ENCODE assay signal across 1 cellular context in the genomic region with DNA sequence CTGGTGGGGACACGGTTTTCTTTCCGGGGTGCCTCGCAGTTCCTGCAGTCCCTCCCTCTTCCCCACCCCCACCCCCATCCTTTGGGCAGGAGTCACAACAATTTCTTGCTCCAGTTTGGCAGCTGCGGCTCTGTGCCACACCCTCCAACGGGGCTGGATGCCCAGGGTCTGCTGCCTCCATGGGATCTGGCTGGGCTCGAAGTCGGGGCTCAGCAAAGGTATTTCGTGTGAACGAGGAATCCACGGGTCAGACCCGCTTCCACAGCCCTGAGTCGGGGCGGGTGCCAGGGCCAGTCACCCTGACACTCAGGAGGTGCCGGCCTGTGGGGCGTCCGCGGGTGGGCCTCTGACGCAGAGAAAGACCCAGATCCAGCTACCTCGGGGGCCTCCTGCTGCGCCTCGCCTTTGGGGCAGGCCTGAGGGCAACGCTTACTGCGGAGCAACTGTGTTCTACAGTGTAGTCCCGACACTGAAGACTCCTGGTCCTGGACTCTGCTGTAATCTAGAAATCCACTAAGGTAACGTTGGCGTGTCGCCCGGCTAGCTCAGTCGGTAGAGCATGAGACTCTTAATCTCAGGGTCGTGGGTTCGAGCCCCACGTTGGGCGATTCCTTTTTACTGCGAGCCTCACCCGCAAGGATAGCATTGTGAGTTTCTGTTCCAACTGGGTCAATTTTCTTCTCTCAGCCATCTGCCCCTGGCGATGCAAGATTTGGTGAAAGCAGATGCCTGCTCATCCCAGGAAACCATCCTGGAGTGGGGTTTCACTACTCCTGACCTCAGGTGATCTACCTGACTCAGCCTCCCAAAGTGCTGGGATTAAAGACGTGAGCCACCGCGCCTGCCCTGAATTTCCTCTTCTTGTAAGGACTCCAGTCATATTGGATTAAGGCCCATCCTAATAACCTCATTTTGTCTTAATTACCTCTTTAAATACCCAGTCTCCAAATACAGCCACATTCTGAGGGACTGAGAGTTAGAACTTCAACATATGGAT.
TF ChIP-seq lines count a peak whose summit lies in the region.

No MANE protein-coding gene starts in this region.

TF ChIP-seq in HepG2, 621 proteins besides CTCF, POLR2A, EP300 and RAD21 (continued from another document and continues in another):
- TF ChIP-seq, protein P1, sequence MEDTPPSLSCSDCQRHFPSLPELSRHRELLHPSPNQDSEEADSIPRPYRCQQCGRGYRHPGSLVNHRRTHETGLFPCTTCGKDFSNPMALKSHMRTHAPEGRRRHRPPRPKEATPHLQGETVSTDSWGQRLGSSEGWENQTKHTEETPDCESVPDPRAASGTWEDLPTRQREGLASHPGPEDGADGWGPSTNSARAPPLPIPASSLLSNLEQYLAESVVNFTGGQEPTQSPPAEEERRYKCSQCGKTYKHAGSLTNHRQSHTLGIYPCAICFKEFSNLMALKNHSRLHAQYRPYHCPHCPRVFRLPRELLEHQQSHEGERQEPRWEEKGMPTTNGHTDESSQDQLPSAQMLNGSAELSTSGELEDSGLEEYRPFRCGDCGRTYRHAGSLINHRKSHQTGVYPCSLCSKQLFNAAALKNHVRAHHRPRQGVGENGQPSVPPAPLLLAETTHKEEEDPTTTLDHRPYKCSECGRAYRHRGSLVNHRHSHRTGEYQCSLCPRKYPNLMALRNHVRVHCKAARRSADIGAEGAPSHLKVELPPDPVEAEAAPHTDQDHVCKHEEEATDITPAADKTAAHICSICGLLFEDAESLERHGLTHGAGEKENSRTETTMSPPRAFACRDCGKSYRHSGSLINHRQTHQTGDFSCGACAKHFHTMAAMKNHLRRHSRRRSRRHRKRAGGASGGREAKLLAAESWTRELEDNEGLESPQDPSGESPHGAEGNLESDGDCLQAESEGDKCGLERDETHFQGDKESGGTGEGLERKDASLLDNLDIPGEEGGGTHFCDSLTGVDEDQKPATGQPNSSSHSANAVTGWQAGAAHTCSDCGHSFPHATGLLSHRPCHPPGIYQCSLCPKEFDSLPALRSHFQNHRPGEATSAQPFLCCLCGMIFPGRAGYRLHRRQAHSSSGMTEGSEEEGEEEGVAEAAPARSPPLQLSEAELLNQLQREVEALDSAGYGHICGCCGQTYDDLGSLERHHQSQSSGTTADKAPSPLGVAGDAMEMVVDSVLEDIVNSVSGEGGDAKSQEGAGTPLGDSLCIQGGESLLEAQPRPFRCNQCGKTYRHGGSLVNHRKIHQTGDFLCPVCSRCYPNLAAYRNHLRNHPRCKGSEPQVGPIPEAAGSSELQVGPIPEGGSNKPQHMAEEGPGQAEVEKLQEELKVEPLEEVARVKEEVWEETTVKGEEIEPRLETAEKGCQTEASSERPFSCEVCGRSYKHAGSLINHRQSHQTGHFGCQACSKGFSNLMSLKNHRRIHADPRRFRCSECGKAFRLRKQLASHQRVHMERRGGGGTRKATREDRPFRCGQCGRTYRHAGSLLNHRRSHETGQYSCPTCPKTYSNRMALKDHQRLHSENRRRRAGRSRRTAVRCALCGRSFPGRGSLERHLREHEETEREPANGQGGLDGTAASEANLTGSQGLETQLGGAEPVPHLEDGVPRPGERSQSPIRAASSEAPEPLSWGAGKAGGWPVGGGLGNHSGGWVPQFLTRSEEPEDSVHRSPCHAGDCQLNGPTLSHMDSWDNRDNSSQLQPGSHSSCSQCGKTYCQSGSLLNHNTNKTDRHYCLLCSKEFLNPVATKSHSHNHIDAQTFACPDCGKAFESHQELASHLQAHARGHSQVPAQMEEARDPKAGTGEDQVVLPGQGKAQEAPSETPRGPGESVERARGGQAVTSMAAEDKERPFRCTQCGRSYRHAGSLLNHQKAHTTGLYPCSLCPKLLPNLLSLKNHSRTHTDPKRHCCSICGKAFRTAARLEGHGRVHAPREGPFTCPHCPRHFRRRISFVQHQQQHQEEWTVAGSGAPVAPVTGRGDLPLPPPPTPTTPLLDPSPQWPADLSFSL (CRISPR knock-in tag; IDR thresholded peaks at IDR 0.05), result no peak
- TF ChIP-seq, protein P2, sequence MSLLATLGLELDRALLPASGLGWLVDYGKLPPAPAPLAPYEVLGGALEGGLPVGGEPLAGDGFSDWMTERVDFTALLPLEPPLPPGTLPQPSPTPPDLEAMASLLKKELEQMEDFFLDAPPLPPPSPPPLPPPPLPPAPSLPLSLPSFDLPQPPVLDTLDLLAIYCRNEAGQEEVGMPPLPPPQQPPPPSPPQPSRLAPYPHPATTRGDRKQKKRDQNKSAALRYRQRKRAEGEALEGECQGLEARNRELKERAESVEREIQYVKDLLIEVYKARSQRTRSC (CRISPR knock-in tag; IDR thresholded peaks at IDR 0.05; ENCODE audit: low read depth), result no peak
- TF ChIP-seq TCF7 (IDR thresholded peaks at IDR 0.05; ENCODE audit: low read depth) (no peak), ZNF432 (CRISPR knock-in tag; IDR thresholded peaks at IDR 0.05; ENCODE audit: borderline replicate concordance) (no peak), ZNF792 (CRISPR knock-in tag; IDR thresholded peaks at IDR 0.05) (no peak), ZMAT3 (CRISPR knock-in tag; conservative IDR thresholded peaks at IDR 0.05) (no peak), KDM6A (CRISPR knock-in tag; IDR thresholded peaks at IDR 0.05; ENCODE audit: low read depth) (no peak), ZFP91 (CRISPR knock-in tag; IDR thresholded peaks at IDR 0.05; ENCODE audit: borderline replicate concordance) (peak; percentile 51; the same call in 1 of the 2 replicates), SMC3 (IDR thresholded peaks at IDR 0.05; ENCODE audit: low read length) (no peak), FOXP1 (IDR thresholded peaks at IDR 0.05) (no peak), FOXP1 (CRISPR knock-in tag; IDR thresholded peaks at IDR 0.05) (no peak), FOXM1 (CRISPR knock-in tag; IDR thresholded peaks at IDR 0.05) (no peak), IKZF1 (IDR thresholded peaks at IDR 0.05) (no peak), U2AF2 (IDR thresholded peaks at IDR 0.05; ENCODE audit: low read depth, low read length) (no peak), MEIS1 (CRISPR knock-in tag; IDR thresholded peaks at IDR 0.05; ENCODE audit: borderline replicate concordance) (no peak), ZFP36L1 (CRISPR knock-in tag; IDR thresholded peaks at IDR 0.05) (no peak), HMGA1 (CRISPR knock-in tag; conservative IDR thresholded peaks at IDR 0.05) (no peak), ZNF446 (CRISPR knock-in tag; IDR thresholded peaks at IDR 0.05) (no peak), IKZF4 (CRISPR knock-in tag; IDR thresholded peaks at IDR 0.05; ENCODE audit: borderline replicate concordance, low read depth, not compliant biosample characterization) (no peak), ZHX2 (IDR thresholded peaks at IDR 0.05; ENCODE audit: low read depth) (no peak), ZHX2 (CRISPR knock-in tag; IDR thresholded peaks at IDR 0.05; ENCODE audit: borderline replicate concordance) (no peak), ZFY (CRISPR knock-in tag; IDR thresholded peaks at IDR 0.05) (no peak), ATF2 (CRISPR knock-in tag; IDR thresholded peaks at IDR 0.05) (0 out of 2 replicates have a peak, but pooled peaks have one; percentile 30), ZNF101 (CRISPR knock-in tag; IDR thresholded peaks at IDR 0.05; ENCODE audit: borderline replicate concordance, low read depth) (no peak), HDAC2 (CRISPR knock-in tag; IDR thresholded peaks at IDR 0.05) (peak; percentile 67; the same call in 1 of the 2 replicates), RFXAP (CRISPR knock-in tag; IDR thresholded peaks at IDR 0.05; ENCODE audit: borderline replicate concordance) (peak; percentile 61; the same call in 1 of the 2 replicates), JARID2 (CRISPR knock-in tag; IDR thresholded peaks at IDR 0.05; ENCODE audit: insufficient replicate concordance) (no peak), ZNF672 (CRISPR knock-in tag; IDR thresholded peaks at IDR 0.05) (no peak), ZFX (CRISPR knock-in tag; IDR thresholded peaks at IDR 0.05; ENCODE audit: low read depth) (peak; percentile 43; the same call in 1 of the 2 replicates), ZNF704 (CRISPR knock-in tag; IDR thresholded peaks at IDR 0.05; ENCODE audit: borderline replicate concordance) (no peak), ZNF678 (CRISPR knock-in tag; IDR thresholded peaks at IDR 0.05) (no peak), ZNF3 (CRISPR knock-in tag; IDR thresholded peaks at IDR 0.05) (no peak), NFKB2 (CRISPR knock-in tag; IDR thresholded peaks at IDR 0.05; ENCODE audit: borderline replicate concordance) (no peak)
- TF ChIP-seq, protein P3, sequence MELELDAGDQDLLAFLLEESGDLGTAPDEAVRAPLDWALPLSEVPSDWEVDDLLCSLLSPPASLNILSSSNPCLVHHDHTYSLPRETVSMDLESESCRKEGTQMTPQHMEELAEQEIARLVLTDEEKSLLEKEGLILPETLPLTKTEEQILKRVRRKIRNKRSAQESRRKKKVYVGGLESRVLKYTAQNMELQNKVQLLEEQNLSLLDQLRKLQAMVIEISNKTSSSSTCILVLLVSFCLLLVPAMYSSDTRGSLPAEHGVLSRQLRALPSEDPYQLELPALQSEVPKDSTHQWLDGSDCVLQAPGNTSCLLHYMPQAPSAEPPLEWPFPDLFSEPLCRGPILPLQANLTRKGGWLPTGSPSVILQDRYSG (CRISPR knock-in tag; IDR thresholded peaks at IDR 0.05), result no peak
- TF ChIP-seq, protein P4, sequence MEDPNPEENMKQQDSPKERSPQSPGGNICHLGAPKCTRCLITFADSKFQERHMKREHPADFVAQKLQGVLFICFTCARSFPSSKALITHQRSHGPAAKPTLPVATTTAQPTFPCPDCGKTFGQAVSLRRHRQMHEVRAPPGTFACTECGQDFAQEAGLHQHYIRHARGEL (CRISPR knock-in tag; IDR thresholded peaks at IDR 0.05), result no peak
- TF ChIP-seq, protein P5, sequence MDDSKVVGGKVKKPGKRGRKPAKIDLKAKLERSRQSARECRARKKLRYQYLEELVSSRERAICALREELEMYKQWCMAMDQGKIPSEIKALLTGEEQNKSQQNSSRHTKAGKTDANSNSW (CRISPR knock-in tag; IDR thresholded peaks at IDR 0.05; ENCODE audit: borderline replicate concordance), result no peak
